In the genomic region with DNA sequence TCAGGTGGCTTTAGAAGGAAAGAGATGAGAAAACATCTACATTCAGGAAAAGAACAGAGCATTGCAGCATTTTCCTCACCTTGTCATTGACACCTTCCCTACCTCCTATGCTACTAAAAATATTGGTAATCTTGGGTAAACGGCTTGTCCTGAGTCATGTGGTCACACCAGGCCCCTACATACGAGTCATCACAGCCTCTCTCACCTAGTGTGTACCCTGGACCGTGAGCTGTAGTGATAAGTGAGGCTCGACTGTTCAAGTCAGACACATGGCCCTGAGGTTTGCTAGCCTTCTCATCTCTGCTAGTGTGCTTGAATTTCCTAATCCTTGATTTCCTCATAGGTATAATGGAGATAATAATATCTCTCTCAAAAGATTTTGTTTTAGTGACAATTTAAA, we compare ENCODE assay signal across 20 cellular contexts. TPM values are rescaled to one million over a fixed set of nuclear protein-coding genes. Genes with fewer than 3 reads are reported as not detected.
A peak's percentile ranks its signal among the peaks of the same experiment; 100 is the strongest.
DNase-seq lines count a peak whose midpoint lies in the region; ATAC-seq, FAIRE-seq and TF ChIP-seq lines count a peak whose summit lies in the region.
"Had no signal": no experiment of that assay in that cellular context is flagged by ENCODE, and none has a peak within 500 bp of the region (broad histone marks: within the 10 kb centered on the region; RNA-seq: fewer than 3 reads in every experiment).

No MANE protein-coding gene starts in this region.

- no peak for FAIRE-seq in RCC 7860 (lab: Jason Lieb, UNC)
- FAIRE-seq: TTC549 had no signal

- H3K36me3 Mint-ChIP-seq in activated naive CD4-positive, alpha-beta T cell treated with anti-CD3 and anti-CD28 coated beads, Interleukin-2, amount 50 U/mL, for 72 hours: no peaks in the 10 kb centered on the region
- H3K36me3 Mint-ChIP-seq: activated CD4-positive, alpha-beta memory T cell treated with anti-CD3 and anti-CD28 coated beads for 36 hours had no signal

- H3K27ac Mint-ChIP-seq in activated naive CD4-positive, alpha-beta T cell treated with anti-CD3 and anti-CD28 coated beads, Interleukin-2, amount 50 U/mL, for 72 hours: no peak overlapping the region
- H3K27ac Mint-ChIP-seq in stimulated activated naive CD8-positive, alpha-beta T cell treated with anti-CD3 and anti-CD28 coated beads, Interleukin-15, amount 100 ng/mL, for 72 hours: no peak overlapping the region
- H3K27ac Mint-ChIP-seq: activated CD4-positive, alpha-beta memory T cell treated with anti-CD3 and anti-CD28 coated beads for 36 hours; GM23338; nephron had no signal

- DNase-seq in activated naive CD4-positive, alpha-beta T cell treated with anti-CD3 and anti-CD28 coated beads, Interleukin-2, amount 50 U/mL, for 72 hours (ENCODE audit: low spot score in 2 of 2): no peak
- DNase-seq in activated naive CD4-positive, alpha-beta T cell (lab: John Stamatoyannopoulos, UW): no peak
- DNase-seq in RCC 7860 (ENCODE audit: low spot score) (peak; percentile 13), fibroblast of mammary gland (ENCODE audit: low read depth) (peak; percentile 62), SIG-M5 (lab: John Stamatoyannopoulos, UW) (no peak), SW480 (ENCODE audit: low spot score) (no peak)
- no peak for DNase-seq in stimulated activated naive CD8-positive, alpha-beta T cell treated with anti-CD3 and anti-CD28 coated beads, Interleukin-15, amount 100 ng/mL, for 72 hours
- DNase-seq: activated effector memory CD4-positive, alpha-beta T cell treated with Interleukin-2 at 50 U/mL for 16 hours; COR-L47; NCI-H774; stimulated activated naive CD4-positive, alpha-beta T cell had no signal

- H3K4me1 Mint-ChIP-seq in stimulated activated naive CD8-positive, alpha-beta T cell treated with anti-CD3 and anti-CD28 coated beads, Interleukin-15, amount 100 ng/mL, for 72 hours: peaks cover 10% of the 10 kb centered on the region
- H3K4me1 Mint-ChIP-seq: GM23338, nephron had no signal

- ATAC-seq in activated naive CD4-positive, alpha-beta T cell treated with anti-CD3 and anti-CD28 coated beads, Interleukin-2, amount 50 U/mL, for 72 hours: peak; percentile 46 to 68
- ATAC-seq in stimulated activated naive CD8-positive, alpha-beta T cell treated with anti-CD3 and anti-CD28 coated beads, Interleukin-15, amount 100 ng/mL, for 72 hours: peak; percentile 63
- ATAC-seq in HG02798 (IDR thresholded peaks at IDR 0.05; ENCODE audit: poor library complexity, unreplicated experiment): no peak
- ATAC-seq: GM23338, Right ventricle myocardium inferior, sciatic nerve had no signal

- no peak for TF ChIP-seq CTCF in fibroblast of mammary gland (conservative IDR thresholded peaks at IDR 0.05; ENCODE audit: control insufficient read depth, insufficient read depth, low read depth, low read length)

- H3K27me3 Mint-ChIP-seq in stimulated activated naive CD8-positive, alpha-beta T cell treated with anti-CD3 and anti-CD28 coated beads, Interleukin-15, amount 100 ng/mL, for 72 hours: no peaks in the 10 kb centered on the region
- H3K27me3 Mint-ChIP-seq: activated CD4-positive, alpha-beta memory T cell treated with anti-CD3 and anti-CD28 coated beads for 36 hours had no signal

- no peak overlapping the region for H3K4me3 Mint-ChIP-seq in stimulated activated naive CD8-positive, alpha-beta T cell treated with anti-CD3 and anti-CD28 coated beads, Interleukin-15, amount 100 ng/mL, for 72 hours
- H3K4me3 Mint-ChIP-seq: activated CD4-positive, alpha-beta memory T cell treated with anti-CD3 and anti-CD28 coated beads for 36 hours; GM23338; nephron had no signal

- H3K4me3 ChIP-seq in fibroblast of mammary gland (ENCODE audit: control insufficient read depth, low read depth, low read length): no peak overlapping the region
- H3K4me3 ChIP-seq: GM23338 had no signal

- no peaks in the 10 kb centered on the region for H3K9me3 Mint-ChIP-seq in activated naive CD4-positive, alpha-beta T cell treated with anti-CD3 and anti-CD28 coated beads, Interleukin-2, amount 50 U/mL, for 72 hours
- H3K9me3 Mint-ChIP-seq in stimulated activated naive CD8-positive, alpha-beta T cell treated with anti-CD3 and anti-CD28 coated beads, Interleukin-15, amount 100 ng/mL, for 72 hours: no peaks in the 10 kb centered on the region
- H3K9me3 Mint-ChIP-seq: activated CD4-positive, alpha-beta memory T cell treated with anti-CD3 and anti-CD28 coated beads for 36 hours; GM23338; nephron had no signal

RNA-seq across cellular contexts. Expression of a gene that starts 29.6 kb away (rescaled TPM):
- total RNA-seq in activated naive CD4-positive, alpha-beta T cell treated with anti-CD3 and anti-CD28 coated beads, Interleukin-2, amount 50 U/mL, for 72 hours: not detected
- total RNA-seq: activated CD4-positive, alpha-beta memory T cell treated with anti-CD3 and anti-CD28 coated beads for 36 hours; dermis microvascular lymphatic vessel endothelial cell; GM23338; liver; Right ventricle myocardium inferior; sciatic nerve had no signal

Comparison
In these comparisons a context has a peak if more than half of its experiments do, and no peak if none do; other contexts are left out.
1. DNase-seq: peak in RCC 7860 (single experiment) and fibroblast of mammary gland (single experiment); none in activated naive CD4-positive, alpha-beta T cell treated with anti-CD3 and anti-CD28 coated beads, Interleukin-2, amount 50 U/mL, for 72 hours (0 of 2), activated naive CD4-positive, alpha-beta T cell (0 of 4), stimulated activated naive CD8-positive, alpha-beta T cell treated with anti-CD3 and anti-CD28 coated beads, Interleukin-15, amount 100 ng/mL, for 72 hours (0 of 2), SIG-M5 (single experiment) and SW480 (single experiment).